In the genomic region with DNA sequence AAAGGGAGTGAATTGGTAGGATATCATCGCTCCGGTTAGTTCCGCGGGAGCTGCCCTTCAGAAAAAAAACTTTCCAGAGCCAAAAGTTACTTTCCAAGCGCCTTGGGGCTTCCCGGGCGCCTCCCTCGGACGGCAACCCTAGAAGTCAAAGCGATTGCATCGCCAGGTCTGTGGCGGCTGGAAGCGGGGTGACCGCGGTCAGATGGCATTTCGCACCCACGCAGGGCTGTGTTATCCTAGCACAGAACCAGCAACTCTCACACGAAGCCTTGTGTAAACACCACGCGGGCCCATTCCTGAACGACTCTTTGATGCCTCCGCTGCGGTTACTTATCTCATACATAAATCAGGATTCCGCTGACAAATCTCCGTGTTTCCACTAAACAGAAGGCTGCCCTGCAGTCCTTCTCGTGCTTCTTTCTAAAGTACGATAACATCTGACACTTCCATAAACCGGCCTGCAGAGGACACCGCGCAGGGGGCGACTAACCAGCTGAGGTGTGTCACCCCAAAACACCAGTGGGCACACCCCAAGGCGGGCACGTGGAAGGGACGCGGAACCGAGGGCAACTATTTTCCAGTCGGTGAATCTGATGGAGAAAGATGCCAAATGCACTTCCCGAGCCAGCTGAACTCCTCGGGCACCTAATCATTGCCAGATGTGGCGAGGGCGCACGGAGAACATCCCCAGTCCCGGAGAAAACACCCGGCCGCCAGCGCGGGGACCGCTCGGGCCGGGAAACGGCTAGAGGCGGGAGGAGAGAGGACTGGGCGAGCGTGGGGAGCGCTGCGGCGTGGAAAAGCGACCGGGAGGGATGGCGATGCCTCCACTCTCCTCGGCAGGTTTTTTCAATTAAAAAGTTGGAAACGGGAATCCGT, we compare ENCODE assay signal across 1 cellular context.
TF ChIP-seq lines count a peak whose summit lies in the region.

No MANE protein-coding gene starts in this region.

TF ChIP-seq in K562, 482 proteins besides CTCF, POLR2A, EP300 and RAD21 (continued from another document and continues in another):
- TF ChIP-seq TBP (optimal IDR thresholded peaks at IDR 0.05; ENCODE audit: low read depth, low read length) (no peak), KDM1A (IDR thresholded peaks at IDR 0.05) (peak; percentile 62 to 74), SOX6 (IDR thresholded peaks at IDR 0.05) (peak; percentile 44; the same call in 1 of the 2 replicates), BCL6 (CRISPR knock-in tag; IDR thresholded peaks at IDR 0.05) (no peak), YBX1 (IDR thresholded peaks at IDR 0.05) (no peak), ETV6 (IDR thresholded peaks at IDR 0.05; ENCODE audit: borderline replicate concordance in 1 of 2, low read depth in 2 of 2, low read length in 1 of 2) (no peak), ETV6 (CRISPR knock-in tag; IDR thresholded peaks at IDR 0.05; ENCODE audit: borderline replicate concordance) (no peak), TCF7L2 (IDR thresholded peaks at IDR 0.05; ENCODE audit: low read depth, low read length) (peak; percentile 75), GABPB1 (CRISPR knock-in tag; IDR thresholded peaks at IDR 0.05) (no peak), FOSL1 (tag; conservative IDR thresholded peaks at IDR 0.05) (peak; percentile 48; the same call in 1 of the 2 replicates), CEBPG (CRISPR knock-in tag; IDR thresholded peaks at IDR 0.05) (no peak), CEBPG (tag; conservative IDR thresholded peaks at IDR 0.05 in 1 of 2, IDR thresholded peaks at IDR 0.05 in 1 of 2) (no peak), MEF2D (tag; conservative IDR thresholded peaks at IDR 0.05; ENCODE audit: low read depth) (no peak), NELFE (IDR thresholded peaks at IDR 0.05; ENCODE audit: insufficient read depth, insufficient read length) (no peak), ZNF431 (CRISPR knock-in tag; IDR thresholded peaks at IDR 0.05) (no peak), CREB3 (tag; conservative IDR thresholded peaks at IDR 0.05; ENCODE audit: low read depth) (no peak), ZSCAN32 (CRISPR knock-in tag; IDR thresholded peaks at IDR 0.05) (no peak), SMARCE1 (IDR thresholded peaks at IDR 0.05) (peak; percentile 26; the same call in 1 of the 2 replicates), KAT8 (IDR thresholded peaks at IDR 0.05; ENCODE audit: low read depth) (no peak), HDAC3 (IDR thresholded peaks at IDR 0.05; ENCODE audit: borderline replicate concordance, partially characterized antibody) (no peak), MAFK (IDR thresholded peaks at IDR 0.05; ENCODE audit: low read length) (no peak), XRCC4 (IDR thresholded peaks at IDR 0.05; ENCODE audit: extremely low read depth, insufficient read depth, insufficient read length) (no peak), MBD1 (CRISPR knock-in tag; IDR thresholded peaks at IDR 0.05) (no peak), MAFG (tag; conservative IDR thresholded peaks at IDR 0.05) (no peak), SIRT6 (IDR thresholded peaks at IDR 0.05; ENCODE audit: low read depth, low read length) (no peak), CHD2 (IDR thresholded peaks at IDR 0.05; ENCODE audit: low read depth, low read length) (no peak), ZNF584 (CRISPR knock-in tag; IDR thresholded peaks at IDR 0.05; ENCODE audit: low read depth) (no peak), ATF1 (CRISPR knock-in tag; IDR thresholded peaks at IDR 0.05) (no peak), ATF1 (tag; IDR thresholded peaks at IDR 0.05) (peak; percentile 18; the same call in 1 of the 2 replicates), AFF4 (CRISPR knock-in tag; IDR thresholded peaks at IDR 0.05) (no peak), CXXC5 (CRISPR knock-in tag; IDR thresholded peaks at IDR 0.05) (peak; percentile 65), TEAD1 (CRISPR knock-in tag; IDR thresholded peaks at IDR 0.05) (peak in 1 of 2 experiments; percentile 80; a peak in 2 of 4 replicates)
- TF ChIP-seq, protein P1, sequence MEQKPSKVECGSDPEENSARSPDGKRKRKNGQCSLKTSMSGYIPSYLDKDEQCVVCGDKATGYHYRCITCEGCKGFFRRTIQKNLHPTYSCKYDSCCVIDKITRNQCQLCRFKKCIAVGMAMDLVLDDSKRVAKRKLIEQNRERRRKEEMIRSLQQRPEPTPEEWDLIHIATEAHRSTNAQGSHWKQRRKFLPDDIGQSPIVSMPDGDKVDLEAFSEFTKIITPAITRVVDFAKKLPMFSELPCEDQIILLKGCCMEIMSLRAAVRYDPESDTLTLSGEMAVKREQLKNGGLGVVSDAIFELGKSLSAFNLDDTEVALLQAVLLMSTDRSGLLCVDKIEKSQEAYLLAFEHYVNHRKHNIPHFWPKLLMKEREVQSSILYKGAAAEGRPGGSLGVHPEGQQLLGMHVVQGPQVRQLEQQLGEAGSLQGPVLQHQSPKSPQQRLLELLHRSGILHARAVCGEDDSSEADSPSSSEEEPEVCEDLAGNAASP (IDR thresholded peaks at IDR 0.05): no peak
- TF ChIP-seq, protein P2, sequence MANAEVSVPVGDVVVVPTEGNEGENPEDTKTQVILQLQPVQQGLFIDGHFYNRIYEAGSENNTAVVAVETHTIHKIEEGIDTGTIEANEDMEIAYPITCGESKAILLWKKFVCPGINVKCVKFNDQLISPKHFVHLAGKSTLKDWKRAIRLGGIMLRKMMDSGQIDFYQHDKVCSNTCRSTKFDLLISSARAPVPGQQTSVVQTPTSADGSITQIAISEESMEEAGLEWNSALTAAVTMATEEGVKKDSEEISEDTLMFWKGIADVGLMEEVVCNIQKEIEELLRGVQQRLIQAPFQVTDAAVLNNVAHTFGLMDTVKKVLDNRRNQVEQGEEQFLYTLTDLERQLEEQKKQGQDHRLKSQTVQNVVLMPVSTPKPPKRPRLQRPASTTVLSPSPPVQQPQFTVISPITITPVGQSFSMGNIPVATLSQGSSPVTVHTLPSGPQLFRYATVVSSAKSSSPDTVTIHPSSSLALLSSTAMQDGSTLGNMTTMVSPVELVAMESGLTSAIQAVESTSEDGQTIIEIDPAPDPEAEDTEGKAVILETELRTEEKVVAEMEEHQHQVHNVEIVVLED (CRISPR knock-in tag; IDR thresholded peaks at IDR 0.05): no peak
- TF ChIP-seq, protein P3, sequence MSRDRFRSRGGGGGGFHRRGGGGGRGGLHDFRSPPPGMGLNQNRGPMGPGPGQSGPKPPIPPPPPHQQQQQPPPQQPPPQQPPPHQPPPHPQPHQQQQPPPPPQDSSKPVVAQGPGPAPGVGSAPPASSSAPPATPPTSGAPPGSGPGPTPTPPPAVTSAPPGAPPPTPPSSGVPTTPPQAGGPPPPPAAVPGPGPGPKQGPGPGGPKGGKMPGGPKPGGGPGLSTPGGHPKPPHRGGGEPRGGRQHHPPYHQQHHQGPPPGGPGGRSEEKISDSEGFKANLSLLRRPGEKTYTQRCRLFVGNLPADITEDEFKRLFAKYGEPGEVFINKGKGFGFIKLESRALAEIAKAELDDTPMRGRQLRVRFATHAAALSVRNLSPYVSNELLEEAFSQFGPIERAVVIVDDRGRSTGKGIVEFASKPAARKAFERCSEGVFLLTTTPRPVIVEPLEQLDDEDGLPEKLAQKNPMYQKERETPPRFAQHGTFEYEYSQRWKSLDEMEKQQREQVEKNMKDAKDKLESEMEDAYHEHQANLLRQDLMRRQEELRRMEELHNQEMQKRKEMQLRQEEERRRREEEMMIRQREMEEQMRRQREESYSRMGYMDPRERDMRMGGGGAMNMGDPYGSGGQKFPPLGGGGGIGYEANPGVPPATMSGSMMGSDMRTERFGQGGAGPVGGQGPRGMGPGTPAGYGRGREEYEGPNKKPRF (IDR thresholded peaks at IDR 0.05; ENCODE audit: low read depth, low read length): no peak
- TF ChIP-seq, protein P4, sequence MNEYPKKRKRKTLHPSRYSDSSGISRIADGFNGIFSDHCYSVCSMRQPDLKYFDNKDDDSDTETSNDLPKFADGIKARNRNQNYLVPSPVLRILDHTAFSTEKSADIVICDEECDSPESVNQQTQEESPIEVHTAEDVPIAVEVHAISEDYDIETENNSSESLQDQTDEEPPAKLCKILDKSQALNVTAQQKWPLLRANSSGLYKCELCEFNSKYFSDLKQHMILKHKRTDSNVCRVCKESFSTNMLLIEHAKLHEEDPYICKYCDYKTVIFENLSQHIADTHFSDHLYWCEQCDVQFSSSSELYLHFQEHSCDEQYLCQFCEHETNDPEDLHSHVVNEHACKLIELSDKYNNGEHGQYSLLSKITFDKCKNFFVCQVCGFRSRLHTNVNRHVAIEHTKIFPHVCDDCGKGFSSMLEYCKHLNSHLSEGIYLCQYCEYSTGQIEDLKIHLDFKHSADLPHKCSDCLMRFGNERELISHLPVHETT (CRISPR knock-in tag; conservative IDR thresholded peaks at IDR 0.05 in 1 of 2, IDR thresholded peaks at IDR 0.05 in 1 of 2): no peak
- TF ChIP-seq, protein P5, sequence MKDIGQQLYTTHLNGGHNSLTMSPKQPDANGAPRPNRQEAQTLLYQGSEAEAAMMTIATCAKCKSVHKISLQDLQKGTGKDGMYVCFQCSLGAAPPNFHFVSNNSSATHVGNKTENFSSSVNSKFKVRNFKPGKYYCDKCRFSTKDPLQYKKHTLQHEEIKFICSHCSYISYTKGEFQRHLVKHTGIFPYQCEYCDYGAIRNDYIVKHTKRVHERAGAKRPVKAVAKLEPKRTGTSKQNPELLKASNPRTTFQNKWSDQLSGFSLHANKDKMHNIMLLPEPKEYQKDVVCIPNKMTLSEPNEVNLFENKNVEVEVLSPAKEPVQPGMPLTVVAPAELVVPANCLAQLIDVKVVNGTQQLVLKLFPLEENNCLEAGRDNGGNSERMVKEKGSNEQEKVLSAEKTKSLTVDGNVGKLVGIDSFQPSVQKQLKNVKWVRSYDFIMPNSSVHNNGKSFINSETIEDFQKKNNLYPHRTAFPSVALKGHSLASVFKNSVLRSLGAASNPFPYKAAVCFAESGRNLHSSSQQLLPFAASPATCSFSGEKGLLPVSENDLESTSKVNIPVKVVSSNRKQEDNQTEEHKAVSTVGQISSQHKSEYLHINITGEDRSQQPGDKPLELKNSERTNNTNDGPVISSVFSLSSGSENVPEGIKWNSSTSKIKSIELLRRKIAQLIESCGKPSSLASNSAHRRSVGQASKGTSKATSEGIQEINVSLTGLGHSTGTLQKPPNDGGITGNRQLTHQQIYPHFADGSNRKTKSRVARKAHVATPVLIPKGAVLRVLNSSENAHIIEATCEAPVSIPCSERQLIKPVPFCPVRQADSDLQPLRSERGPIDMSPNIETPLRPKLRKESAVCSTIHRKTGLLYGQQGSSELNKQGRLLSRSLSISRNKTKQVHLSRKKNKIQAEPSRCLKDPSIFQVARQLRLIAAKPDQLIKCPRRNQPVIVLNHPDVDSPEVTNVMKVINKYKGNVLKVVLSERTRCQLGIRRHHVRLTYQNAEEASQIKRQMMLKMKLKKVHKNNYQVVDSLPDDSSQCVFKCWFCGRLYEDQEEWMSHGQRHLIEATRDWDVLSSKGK (CRISPR knock-in tag; IDR thresholded peaks at IDR 0.05): no peak
- TF ChIP-seq, protein P6, sequence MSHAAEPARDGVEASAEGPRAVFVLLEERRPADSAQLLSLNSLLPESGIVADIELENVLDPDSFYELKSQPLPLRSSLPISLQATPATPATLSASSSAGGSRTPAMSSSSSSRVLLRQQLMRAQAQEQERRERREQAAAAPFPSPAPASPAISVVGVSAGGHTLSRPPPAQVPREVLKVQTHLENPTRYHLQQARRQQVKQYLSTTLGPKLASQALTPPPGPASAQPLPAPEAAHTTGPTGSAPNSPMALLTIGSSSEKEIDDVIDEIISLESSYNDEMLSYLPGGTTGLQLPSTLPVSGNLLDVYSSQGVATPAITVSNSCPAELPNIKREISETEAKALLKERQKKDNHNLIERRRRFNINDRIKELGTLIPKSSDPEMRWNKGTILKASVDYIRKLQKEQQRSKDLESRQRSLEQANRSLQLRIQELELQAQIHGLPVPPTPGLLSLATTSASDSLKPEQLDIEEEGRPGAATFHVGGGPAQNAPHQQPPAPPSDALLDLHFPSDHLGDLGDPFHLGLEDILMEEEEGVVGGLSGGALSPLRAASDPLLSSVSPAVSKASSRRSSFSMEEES (CRISPR knock-in tag; IDR thresholded peaks at IDR 0.05): no peak
